18 cellular contexts compared by ENCODE assay signal in genomic region chr14:59294662-59294992, GRCh38.
DNase-seq lines count a peak whose midpoint lies in the region; ATAC-seq and TF ChIP-seq lines count a peak whose summit lies in the region.
"Had no signal": no experiment of that assay in that cellular context is flagged by ENCODE, and none has a peak within 500 bp of the region (broad histone marks: within the 10 kb centered on the region; RNA-seq: fewer than 3 reads in every experiment).

No MANE protein-coding gene starts in this region.

- POLR2A ChIA-PET in activated CD8-positive, alpha-beta T cell treated with anti-CD3 and anti-CD28 coated beads, Interleukin-2, amount 10 ng/mL, durations not matched to agents 7 days and 5 days (lab: Charles Lee), result no interaction called here

- peak overlapping the region in 2 of 3 experiments; percentile 58 to 83 for H3K27ac Mint-ChIP-seq in nephron
- H3K27ac Mint-ChIP-seq in T-helper 2 cell treated with Interferon-gamma antibody and Interleukin-4, amounts not matched to agents 5 μg/mL and 100 μg/mL, for 36 hours, result no peak overlapping the region
- no peak overlapping the region for H3K27ac Mint-ChIP-seq in activated CD8-positive, alpha-beta T cell treated with anti-CD3 and anti-CD28 coated beads, Interleukin-2, amount 10 ng/mL, durations not matched to agents 7 days and 5 days
- H3K27ac Mint-ChIP-seq: endodermal cell; naive thymus-derived CD4-positive, alpha-beta T cell; WTC11 had no signal

- H3K9me3 Mint-ChIP-seq in nephron, result no peaks in the 10 kb centered on the region
- H3K9me3 Mint-ChIP-seq in T-helper 2 cell treated with Interferon-gamma antibody and Interleukin-4, amounts not matched to agents 5 μg/mL and 100 μg/mL, for 36 hours, result no peaks in the 10 kb centered on the region
- H3K9me3 Mint-ChIP-seq in activated CD8-positive, alpha-beta T cell treated with anti-CD3 and anti-CD28 coated beads, Interleukin-2, amount 10 ng/mL, durations not matched to agents 7 days and 5 days (ENCODE audit: insufficient read depth), result no peaks in the 10 kb centered on the region
- H3K9me3 Mint-ChIP-seq: endodermal cell, IgD-negative memory B cell, WTC11 had no signal

- peaks cover 20% of the 10 kb centered on the region for H3K36me3 ChIP-seq in right atrium auricular region
- peaks cover 0 to 38% (median 0%) of the 10 kb centered on the region in 3 donors for H3K36me3 ChIP-seq in esophagus squamous epithelium

- no peak for DNase-seq in right atrium auricular region (ENCODE audit: low spot score)
- DNase-seq in cardiac septum (ENCODE audit: low spot score), result no peak
- DNase-seq in esophagus squamous epithelium (lab: John Stamatoyannopoulos, UW), result no peak
- no peak for DNase-seq in T-helper 2 cell treated with Interferon-gamma antibody and Interleukin-4, amounts not matched to agents 5 μg/mL and 100 μg/mL, for 36 hours (ENCODE audit: low spot score)
- no peak for DNase-seq in activated CD8-positive, alpha-beta T cell treated with anti-CD3 and anti-CD28 coated beads, Interleukin-2, amount 10 ng/mL, durations not matched to agents 7 days and 5 days
- no peak for DNase-seq in activated CD4-positive, CD25-positive, alpha-beta regulatory T cell treated with anti-CD3 and anti-CD28 coated beads, Interleukin-2, amount 50 U/mL, for 72 hours
- DNase-seq in T-helper 1 cell, result no peak
- DNase-seq: activated naive CD4-positive, alpha-beta T cell treated with Interleukin-2 at 50 U/mL for 16 hours; caudate nucleus; endodermal cell; HCEC 1CT; kidney glomerular epithelial cell; naive thymus-derived CD4-positive, alpha-beta T cell; NCI-H1048; NCI-H2227 treated with DMSO at 0.1 percent for 48 hours had no signal

- intact Hi-C loops in cardiac septum (cut with DNase I), result no loop called here
- intact Hi-C loops in esophagus squamous epithelium (cut with DNase I), result no loop called here

- WGBS in esophagus squamous epithelium, 2 donors, result 59 to 67% methylated on average over 1 of the region's 1 CpG

- no peak for TF ChIP-seq POLR2A in esophagus squamous epithelium (IDR thresholded peaks at IDR 0.05)

- H3K4me3 ChIP-seq in right atrium auricular region (no peak overlapping the region), esophagus squamous epithelium (no peak overlapping the region)

- H3K4me1 Mint-ChIP-seq in nephron, result peaks cover 36% of the 10 kb centered on the region
- H3K4me1 Mint-ChIP-seq in T-helper 2 cell treated with Interferon-gamma antibody and Interleukin-4, amounts not matched to agents 5 μg/mL and 100 μg/mL, for 36 hours (ENCODE audit: low read depth), result peaks cover 45% of the 10 kb centered on the region
- peaks cover 36% of the 10 kb centered on the region for H3K4me1 Mint-ChIP-seq in activated CD8-positive, alpha-beta T cell treated with anti-CD3 and anti-CD28 coated beads, Interleukin-2, amount 10 ng/mL, durations not matched to agents 7 days and 5 days (ENCODE audit: low read depth)
- H3K4me1 Mint-ChIP-seq: endodermal cell, WTC11 had no signal

- H3K9me3 ChIP-seq in right atrium auricular region (no peaks in the 10 kb centered on the region), esophagus squamous epithelium (no peaks in the 10 kb centered on the region)

- H3K4me1 ChIP-seq in right atrium auricular region (peaks cover 0 to 52% of the 10 kb centered on the region in 2 donors), esophagus squamous epithelium (peaks cover 0 to 38% (median 9%) of the 10 kb centered on the region in 3 donors)

- H3K4me3 Mint-ChIP-seq in nephron, result no peak overlapping the region
- H3K4me3 Mint-ChIP-seq in T-helper 2 cell treated with Interferon-gamma antibody and Interleukin-4, amounts not matched to agents 5 μg/mL and 100 μg/mL, for 36 hours, result no peak overlapping the region
- H3K4me3 Mint-ChIP-seq in activated CD8-positive, alpha-beta T cell treated with anti-CD3 and anti-CD28 coated beads, Interleukin-2, amount 10 ng/mL, durations not matched to agents 7 days and 5 days, result no peak overlapping the region
- H3K4me3 Mint-ChIP-seq: endodermal cell; IgD-negative memory B cell; naive thymus-derived CD4-positive, alpha-beta T cell; WTC11 had no signal

- peak overlapping the region; percentile 32 to 73 for H3K27ac ChIP-seq in right atrium auricular region
- peak overlapping the region in 3 of 4 donors; percentile 16 to 49 (median 40) for H3K27ac ChIP-seq in esophagus squamous epithelium

- ATAC-seq in activated CD8-positive, alpha-beta T cell treated with anti-CD3 and anti-CD28 coated beads, Interleukin-2, amount 10 ng/mL, durations not matched to agents 7 days and 5 days, result no peak
- ATAC-seq: naive thymus-derived CD4-positive, alpha-beta T cell; WTC11 had no signal

- CTCF ChIA-PET in activated CD8-positive, alpha-beta T cell treated with anti-CD3 and anti-CD28 coated beads, Interleukin-2, amount 10 ng/mL, durations not matched to agents 7 days and 5 days (lab: Charles Lee), result no interaction called here

- TF ChIP-seq CTCF in right atrium auricular region (IDR thresholded peaks at IDR 0.05), result no peak
- no peak for TF ChIP-seq CTCF in esophagus squamous epithelium (IDR thresholded peaks at IDR 0.05)
- no peak for TF ChIP-seq CTCF in nephron (IDR thresholded peaks at IDR 0.05; ENCODE audit: unreplicated experiment in 3 of 3)

- peaks cover 20% of the 10 kb centered on the region for H3K36me3 Mint-ChIP-seq in nephron (ENCODE audit: low read depth)
- peaks cover 13% of the 10 kb centered on the region for H3K36me3 Mint-ChIP-seq in T-helper 2 cell treated with Interferon-gamma antibody and Interleukin-4, amounts not matched to agents 5 μg/mL and 100 μg/mL, for 36 hours (ENCODE audit: low read depth)
- H3K36me3 Mint-ChIP-seq in activated CD8-positive, alpha-beta T cell treated with anti-CD3 and anti-CD28 coated beads, Interleukin-2, amount 10 ng/mL, durations not matched to agents 7 days and 5 days (ENCODE audit: low read depth), result peaks cover 36% of the 10 kb centered on the region
- H3K36me3 Mint-ChIP-seq: WTC11 had no signal

- H3K27me3 ChIP-seq in right atrium auricular region (no peaks in the 10 kb centered on the region), esophagus squamous epithelium (no peaks in the 10 kb centered on the region)

- no peaks in the 10 kb centered on the region for H3K27me3 Mint-ChIP-seq in nephron (ENCODE audit: low read depth)
- no peaks in the 10 kb centered on the region for H3K27me3 Mint-ChIP-seq in T-helper 2 cell treated with Interferon-gamma antibody and Interleukin-4, amounts not matched to agents 5 μg/mL and 100 μg/mL, for 36 hours (ENCODE audit: low read depth)
- H3K27me3 Mint-ChIP-seq in activated CD8-positive, alpha-beta T cell treated with anti-CD3 and anti-CD28 coated beads, Interleukin-2, amount 10 ng/mL, durations not matched to agents 7 days and 5 days (ENCODE audit: low read depth), result no peaks in the 10 kb centered on the region
- H3K27me3 Mint-ChIP-seq: IgD-negative memory B cell; naive thymus-derived CD4-positive, alpha-beta T cell had no signal

Comparison
In these comparisons a context has a peak if more than half of its experiments do, and no peak if none do; other contexts are left out.
1. H3K27ac Mint-ChIP-seq: peak in nephron (2 of 3); none in T-helper 2 cell treated with Interferon-gamma antibody and Interleukin-4, amounts not matched to agents 5 μg/mL and 100 μg/mL, for 36 hours (single experiment) and activated CD8-positive, alpha-beta T cell treated with anti-CD3 and anti-CD28 coated beads, Interleukin-2, amount 10 ng/mL, durations not matched to agents 7 days and 5 days (single experiment).